8 cellular contexts compared by ENCODE assay signal in genomic region chr12:70576341-70577282, GRCh38.
DNase-seq lines count a peak whose midpoint lies in the region; ATAC-seq, FAIRE-seq and TF ChIP-seq lines count a peak whose summit lies in the region.

No MANE protein-coding gene starts in this region.

- H3K4me3 ChIP-seq in fibroblast of the aortic adventitia (ENCODE audit: low read depth, low read length) (no peak overlapping the region), pancreas (no peak overlapping the region)

- peak; percentile 82 for TF ChIP-seq CTCF in fibroblast of the aortic adventitia (IDR thresholded peaks at IDR 0.05; ENCODE audit: insufficient read depth, low read length)
- peak; percentile 35 to 73 (median 52) for TF ChIP-seq CTCF in pancreas (IDR thresholded peaks at IDR 0.05)

- WGBS in pancreas, 2 donors = 43 to 54% methylated on average over 18 to 19 of the region's 19 CpGs

- H3K36me3 ChIP-seq in pancreas = no peaks in the 10 kb centered on the region

- no peaks in the 10 kb centered on the region for H3K9me3 ChIP-seq in pancreas

- no peaks in the 10 kb centered on the region for H3K4me1 ChIP-seq in pancreas

- no peak overlapping the region for H3K27ac ChIP-seq in pancreas

- ATAC-seq in pancreas = peak in 3 of 4 donors; percentile 86 to 89 (median 88)
- no peak for ATAC-seq in GM21825 (IDR thresholded peaks at IDR 0.05; ENCODE audit: unreplicated experiment)

- peak; percentile 77 for DNase-seq in EL
- peak; percentile 32 for DNase-seq in H54 (ENCODE audit: insufficient read length, low spot score)
- DNase-seq in NCI-H1436 (lab: John Stamatoyannopoulos, UW) = peak; percentile 74
- DNase-seq in SW 1271 (lab: John Stamatoyannopoulos, UW) = peak; percentile 28 to 75
- DNase-seq in fibroblast of the aortic adventitia (ENCODE audit: low read depth) = peak; percentile 91
- no peak for DNase-seq in pancreas
- no peak for DNase-seq in GF-D8 (lab: John Stamatoyannopoulos, UW)

- no peak for TF ChIP-seq POLR2A in H54 (IDR thresholded peaks at IDR 0.05; ENCODE audit: low read depth, low read length)

- no peaks in the 10 kb centered on the region for H3K27me3 ChIP-seq in pancreas

- FAIRE-seq in H54 (lab: Jason Lieb, UNC) = peak; percentile 97
- FAIRE-seq in pancreas (lab: Jason Lieb, UNC) = peak; percentile 94

- intact Hi-C loops in pancreas (cut with DNase I) = loop anchor here in 2 of 3 donors (5.0 to 10.0 kb wide), 2 partner anchors 674 to 692 kb away; no protein-coding TSS in a partner anchor

Comparison
In these comparisons a context has a peak if more than half of its experiments do, and no peak if none do; other contexts are left out.
1. DNase-seq: peak in EL (single experiment), H54 (single experiment), NCI-H1436 (single experiment), SW 1271 (2 of 2) and fibroblast of the aortic adventitia (single experiment); none in pancreas (0 of 6) and GF-D8 (single experiment).